ENCODE assay signal across 8 cellular contexts in genomic region chr7:74206589-74207120, GRCh38. TPM values are rescaled to one million over a fixed set of nuclear protein-coding genes. Genes with fewer than 3 reads are reported as not detected.
A peak's percentile ranks its signal among the peaks of the same experiment; 100 is the strongest.
DNase-seq lines count a peak whose midpoint lies in the region; ATAC-seq and TF ChIP-seq lines count a peak whose summit lies in the region.

No MANE protein-coding gene starts in this region.

- peak overlapping the region; percentile 44 for H2AFZ ChIP-seq in PC-3 (ENCODE audit: low read length)

- WGBS in esophagus squamous epithelium, 2 donors: 20 to 28% methylated on average over 8 to 13 of the region's 23 CpGs

- ATAC-seq in PC-3 (peak; percentile 52), HG03571 (IDR thresholded peaks at IDR 0.05; ENCODE audit: unreplicated experiment) (no peak)
- ATAC-seq in activated T-cell treated with anti-CD3 and anti-CD28 coated beads, Interleukin-2, amount 50 U/mL, for 4 hours: peak; percentile 72 to 74
- peak; percentile 76 to 79 for ATAC-seq in naive thymus-derived CD8-positive, alpha-beta T cell

- H3K4me1 ChIP-seq in PC-3 (ENCODE audit: insufficient read depth, low read length) (peaks cover 13% of the 10 kb centered on the region), esophagus squamous epithelium (peaks cover 5 to 41% (median 7%) of the 10 kb centered on the region in 3 donors)

- peak overlapping the region in 3 of 10 donors; percentile 5 to 64 (median 33) for H3K27ac Mint-ChIP-seq in naive thymus-derived CD8-positive, alpha-beta T cell

- no peaks in the 10 kb centered on the region for H3K27me3 ChIP-seq in PC-3 (ENCODE audit: low read length)
- H3K27me3 ChIP-seq in esophagus squamous epithelium: peaks cover 0 to 9% (median 0%) of the 10 kb centered on the region in 4 donors

- H3K27ac ChIP-seq in PC-3 (ENCODE audit: low read length) (no peak overlapping the region), esophagus squamous epithelium (no peak overlapping the region)

- H3K9ac ChIP-seq in PC-3 (ENCODE audit: low read length): no peak overlapping the region

- H4K20me1 ChIP-seq in PC-3 (ENCODE audit: low read length): no peaks in the 10 kb centered on the region

- DNase-seq in Daoy (ENCODE audit: low read depth) (peak; percentile 90), HT1080 (ENCODE audit: low read depth) (peak; percentile 79), PC-3 (peak; percentile 87), esophagus squamous epithelium (lab: John Stamatoyannopoulos, UW) (no peak)
- peak; percentile 78 for DNase-seq in activated T-cell treated with anti-CD3 and anti-CD28 coated beads, Interleukin-2, amount 50 U/mL, for 4 hours
- DNase-seq in naive thymus-derived CD8-positive, alpha-beta T cell: peak; percentile 47 to 87 (median 77)
- DNase-seq in stimulated activated CD8-positive, alpha-beta memory T cell treated with anti-CD3 and anti-CD28 coated beads, Interleukin-7, amount 100 ng/mL, for 48 hours (ENCODE audit: extremely low read depth in 1 of 2, low read depth in 1 of 2): peak; percentile 54 to 55

- H3F3A ChIP-seq in PC-3 (ENCODE audit: low read length, unreplicated experiment): no peaks in the 10 kb centered on the region

- no peaks in the 10 kb centered on the region for H3K9me2 ChIP-seq in PC-3 (replicated peaks; ENCODE audit: low read length)

- TF ChIP-seq CTCF in PC-3 (conservative IDR thresholded peaks at IDR 0.05; ENCODE audit: low read depth, low read length) (peak; percentile 92), esophagus squamous epithelium (IDR thresholded peaks at IDR 0.05) (peak; percentile 95 to 98 (median 98))

- no peaks in the 10 kb centered on the region for H3K36me3 ChIP-seq in PC-3 (ENCODE audit: low read depth, low read length)
- no peaks in the 10 kb centered on the region for H3K36me3 ChIP-seq in esophagus squamous epithelium

- no peaks in the 10 kb centered on the region for H3K27me3 Mint-ChIP-seq in activated T-cell treated with anti-CD3 and anti-CD28 coated beads, Interleukin-2, amount 50 U/mL, for 4 hours (ENCODE audit: low read depth)
- peaks cover 0 to 12% (median 9%) of the 10 kb centered on the region in 5 donors for H3K27me3 Mint-ChIP-seq in naive thymus-derived CD8-positive, alpha-beta T cell

- H3K4me3 ChIP-seq in PC-3 (ENCODE audit: low read length) (peak overlapping the region; percentile 23; the same call in 1 of the 2 replicates), esophagus squamous epithelium (peak overlapping the region in 3 of 4 donors; percentile 7 to 52 (median 30))

- no peaks in the 10 kb centered on the region for H3K9me3 Mint-ChIP-seq in activated T-cell treated with anti-CD3 and anti-CD28 coated beads, Interleukin-2, amount 50 U/mL, for 4 hours
- H3K9me3 Mint-ChIP-seq in naive thymus-derived CD8-positive, alpha-beta T cell: no peaks in the 10 kb centered on the region

- H3K9me3 ChIP-seq in PC-3 (ENCODE audit: low read length): no peaks in the 10 kb centered on the region
- no peaks in the 10 kb centered on the region for H3K9me3 ChIP-seq in esophagus squamous epithelium

- CTCF ChIA-PET in PC-3 (lab: Charles Lee): interaction anchor here (0.5 to 2.6 kb wide), 22 partner anchors 14 to 468 kb away, joined by 3 to 30 read pairs (median 4); no protein-coding TSS in a partner anchor

- H3K79me2 ChIP-seq in PC-3 (ENCODE audit: low read length): no peaks in the 10 kb centered on the region

- peaks cover 2% of the 10 kb centered on the region for H3K36me3 Mint-ChIP-seq in activated T-cell treated with anti-CD3 and anti-CD28 coated beads, Interleukin-2, amount 50 U/mL, for 4 hours (ENCODE audit: insufficient read depth)
- no peaks in the 10 kb centered on the region for H3K36me3 Mint-ChIP-seq in naive thymus-derived CD8-positive, alpha-beta T cell

- H3K4me1 Mint-ChIP-seq in activated T-cell treated with anti-CD3 and anti-CD28 coated beads, Interleukin-2, amount 50 U/mL, for 4 hours (ENCODE audit: low read depth): peaks cover 12% of the 10 kb centered on the region
- H3K4me1 Mint-ChIP-seq in naive thymus-derived CD8-positive, alpha-beta T cell: peaks cover 12 to 38% (median 31%) of the 10 kb centered on the region in 4 donors

- no peak for TF ChIP-seq POLR2A in esophagus squamous epithelium (IDR thresholded peaks at IDR 0.05)

- H3K4me2 ChIP-seq in PC-3 (ENCODE audit: low read length): peak overlapping the region; percentile 68

- intact Hi-C loops in PC-3 (cut with micrococcal nuclease): loop anchor here (1.0 to 10.0 kb wide), 5 partner anchors 46 to 195 kb away; partner anchors contain the start of gene RFC2
- intact Hi-C loops in esophagus squamous epithelium (cut with DNase I): loop anchor here (2.0 to 5.0 kb wide), 2 partner anchors 142 to 186 kb away; no protein-coding TSS in a partner anchor

- POLR2A ChIA-PET in PC-3 (lab: Charles Lee; ENCODE audit: unreplicated experiment): no interaction called here
- POLR2A ChIA-PET in naive thymus-derived CD8-positive, alpha-beta T cell (lab: Charles Lee): interaction anchor here (1.7 kb wide), 1 partner anchor 33 kb away, joined by 6 read pairs; the partner anchor contains the start of gene EIF4H

- BruUV-seq in PC-3 (replicated peaks; lab: Mats Ljungman, UMichigan): no TSS peak

- peak overlapping the region; percentile 33 for H3K4me3 Mint-ChIP-seq in activated T-cell treated with anti-CD3 and anti-CD28 coated beads, Interleukin-2, amount 50 U/mL, for 4 hours
- H3K4me3 Mint-ChIP-seq in naive thymus-derived CD8-positive, alpha-beta T cell: peak overlapping the region in 7 of 10 donors; percentile 43 to 66 (median 52)

RNA-seq across cellular contexts. Expression of gene LAT2, which starts 3.2 kb away (rescaled TPM):
- 0.97 and 0.98 TPM in 2 replicates for total RNA-seq in Daoy (2014; rRNA removed; shearing (Covaris generic))
- total RNA-seq in HT1080 (2014; rRNA removed; shearing (Covaris generic)): 7.2 and 7.6 TPM in 2 replicates
- 7.5 and 7.7 TPM in 2 replicates for polyA plus RNA-seq in HT1080 (2015; cell fraction: cytosol; rRNA removed)
- 7.1 and 10.0 TPM in 2 replicates for polyA plus RNA-seq in HT1080 (2015; cell fraction: nucleus; rRNA removed)
- total RNA-seq in PC-3 (2014; rRNA removed) (7.7 and 8.3 TPM in 2 replicates), esophagus squamous epithelium (1 to 10 TPM; 1.3 to 7.0 (median 4.1) TPM)
- 10 to 100 TPM in 1 of 3 donors, 1 to 10 TPM in 2; 2.5 to 12.5 (median 5.9) TPM for total RNA-seq in activated T-cell treated with anti-CD3 and anti-CD28 coated beads, Interleukin-2, amount 50 U/mL, for 4 hours
- total RNA-seq in naive thymus-derived CD8-positive, alpha-beta T cell: 1 to 10 TPM; 5.8 to 6.4 TPM
- 1 to 10 TPM in 1 of 3 donors, under 1 TPM in 2; 0.57 to 2.3 (median 0.97) TPM for polyA plus RNA-seq in naive thymus-derived CD8-positive, alpha-beta T cell

RNA-seq across cellular contexts. Expression of gene EIF4H, which starts 32.5 kb away (rescaled TPM):
- 328 and 366 TPM in 2 replicates for total RNA-seq in Daoy (2014; rRNA removed; shearing (Covaris generic))
- 333 and 408 TPM in 2 replicates for total RNA-seq in HT1080 (2014; rRNA removed; shearing (Covaris generic))
- polyA plus RNA-seq in HT1080 (2015; cell fraction: cytosol; rRNA removed): 372 and 382 TPM in 2 replicates
- polyA plus RNA-seq in HT1080 (2015; cell fraction: nucleus; rRNA removed): 333 and 343 TPM in 2 replicates
- total RNA-seq in PC-3 (2014; rRNA removed) (339 and 357 TPM in 2 replicates), esophagus squamous epithelium (100 to 1,000 TPM; 194 to 261 (median 249) TPM)
- 100 to 1,000 TPM; 427 to 433 (median 433) TPM for total RNA-seq in activated T-cell treated with anti-CD3 and anti-CD28 coated beads, Interleukin-2, amount 50 U/mL, for 4 hours
- 100 to 1,000 TPM; 217 to 231 TPM for total RNA-seq in naive thymus-derived CD8-positive, alpha-beta T cell
- polyA plus RNA-seq in naive thymus-derived CD8-positive, alpha-beta T cell: 100 to 1,000 TPM; 219 to 239 (median 221) TPM

RNA-seq across cellular contexts. Expression of gene RFC2, which starts 47.5 kb away (rescaled TPM):
- total RNA-seq in Daoy (2014; rRNA removed; shearing (Covaris generic)): 142 and 156 TPM in 2 replicates
- total RNA-seq in HT1080 (2014; rRNA removed; shearing (Covaris generic)): 103 and 114 TPM in 2 replicates
- polyA plus RNA-seq in HT1080 (2015; cell fraction: cytosol; rRNA removed): 55.0 and 72.2 TPM in 2 replicates
- 32.8 and 35.4 TPM in 2 replicates for polyA plus RNA-seq in HT1080 (2015; cell fraction: nucleus; rRNA removed)
- 57.4 and 60.4 TPM in 2 replicates for total RNA-seq in PC-3 (2014; rRNA removed)
- total RNA-seq in activated T-cell treated with anti-CD3 and anti-CD28 coated beads, Interleukin-2, amount 50 U/mL, for 4 hours: 10 to 100 TPM; 71.4 to 85.2 (median 73.8) TPM
- 10 to 100 TPM; 12.5 to 37.9 (median 22.4) TPM for total RNA-seq in esophagus squamous epithelium
- 10 to 100 TPM; 15.6 to 16.4 TPM for total RNA-seq in naive thymus-derived CD8-positive, alpha-beta T cell
- 10 to 100 TPM; 20.3 to 26.1 (median 22.5) TPM for polyA plus RNA-seq in naive thymus-derived CD8-positive, alpha-beta T cell
